1 cellular context compared by ENCODE assay signal in genomic region chr1:76209648-76210047, GRCh38.
TF ChIP-seq lines count a peak whose summit lies in the region.

No MANE protein-coding gene starts in this region.

TF ChIP-seq in HEK293, 187 proteins besides CTCF, POLR2A, EP300 and RAD21 (continued from another document and continues in another):
- TF ChIP-seq SP3 (tag by site-specific recombination; IDR thresholded peaks at IDR 0.05), result no peak
- no peak for TF ChIP-seq ZNF280C (tag by site-specific recombination; IDR thresholded peaks at IDR 0.05)
- no peak for TF ChIP-seq OVOL3 (tag by site-specific recombination; IDR thresholded peaks at IDR 0.05)
- TF ChIP-seq ZNF544 (tag by site-specific recombination; IDR thresholded peaks at IDR 0.05), result no peak
- no peak for TF ChIP-seq ZNF777 (tag by site-specific recombination; IDR thresholded peaks at IDR 0.05; ENCODE audit: borderline replicate concordance)
- TF ChIP-seq ZNF398 (tag by site-specific recombination; IDR thresholded peaks at IDR 0.05), result no peak
- no peak for TF ChIP-seq ZNF19 (tag by site-specific recombination; IDR thresholded peaks at IDR 0.05; ENCODE audit: low read depth)
- no peak for TF ChIP-seq YY2 (tag by site-specific recombination; IDR thresholded peaks at IDR 0.05)
- TF ChIP-seq ZNF561 (tag by site-specific recombination; IDR thresholded peaks at IDR 0.05; ENCODE audit: borderline replicate concordance), result peak; percentile 72; the same call in 1 of the 2 replicates
- no peak for TF ChIP-seq REST (tag by site-specific recombination; IDR thresholded peaks at IDR 0.05)
- no peak for TF ChIP-seq PRDM10 (tag by site-specific recombination; IDR thresholded peaks at IDR 0.05)
- no peak for TF ChIP-seq ZNF23 (tag by site-specific recombination; IDR thresholded peaks at IDR 0.05; ENCODE audit: borderline replicate concordance)
- TF ChIP-seq ZBTB11 (tag by site-specific recombination; conservative IDR thresholded peaks at IDR 0.05; ENCODE audit: low read depth), result 0 out of 2 replicates have a peak, but pooled peaks have one; percentile 0
- no peak for TF ChIP-seq ZNF362 (tag by site-specific recombination; IDR thresholded peaks at IDR 0.05)
- no peak for TF ChIP-seq ZSCAN16 (tag by site-specific recombination; IDR thresholded peaks at IDR 0.05)
- no peak for TF ChIP-seq ZNF221 (tag by site-specific recombination; IDR thresholded peaks at IDR 0.05; ENCODE audit: borderline replicate concordance)
- no peak for TF ChIP-seq ZBTB6 (tag by site-specific recombination; IDR thresholded peaks at IDR 0.05)
- TF ChIP-seq ELK4 (IDR thresholded peaks at IDR 0.05; ENCODE audit: borderline replicate concordance, low read depth, low read length), result no peak
- TF ChIP-seq ZNF10 (tag by site-specific recombination; IDR thresholded peaks at IDR 0.05), result no peak
- no peak for TF ChIP-seq ZNF174 (tag by site-specific recombination; IDR thresholded peaks at IDR 0.05)
- TF ChIP-seq ZNF157 (tag by site-specific recombination; IDR thresholded peaks at IDR 0.05), result no peak
- TF ChIP-seq ZNF677 (tag by site-specific recombination; IDR thresholded peaks at IDR 0.05), result no peak
- TF ChIP-seq PATZ1 (tag by site-specific recombination; IDR thresholded peaks at IDR 0.05), result no peak
- no peak for TF ChIP-seq ZBTB26 (tag by site-specific recombination; optimal IDR thresholded peaks at IDR 0.05)
- 0 out of 2 replicates have a peak, but pooled peaks have one; percentile 25 for TF ChIP-seq ZIC2 (tag by site-specific recombination; IDR thresholded peaks at IDR 0.05)
- TF ChIP-seq ZNF639 (tag by site-specific recombination; IDR thresholded peaks at IDR 0.05), result no peak
